ENCODE assay signal across 9 cellular contexts in the genomic region with DNA sequence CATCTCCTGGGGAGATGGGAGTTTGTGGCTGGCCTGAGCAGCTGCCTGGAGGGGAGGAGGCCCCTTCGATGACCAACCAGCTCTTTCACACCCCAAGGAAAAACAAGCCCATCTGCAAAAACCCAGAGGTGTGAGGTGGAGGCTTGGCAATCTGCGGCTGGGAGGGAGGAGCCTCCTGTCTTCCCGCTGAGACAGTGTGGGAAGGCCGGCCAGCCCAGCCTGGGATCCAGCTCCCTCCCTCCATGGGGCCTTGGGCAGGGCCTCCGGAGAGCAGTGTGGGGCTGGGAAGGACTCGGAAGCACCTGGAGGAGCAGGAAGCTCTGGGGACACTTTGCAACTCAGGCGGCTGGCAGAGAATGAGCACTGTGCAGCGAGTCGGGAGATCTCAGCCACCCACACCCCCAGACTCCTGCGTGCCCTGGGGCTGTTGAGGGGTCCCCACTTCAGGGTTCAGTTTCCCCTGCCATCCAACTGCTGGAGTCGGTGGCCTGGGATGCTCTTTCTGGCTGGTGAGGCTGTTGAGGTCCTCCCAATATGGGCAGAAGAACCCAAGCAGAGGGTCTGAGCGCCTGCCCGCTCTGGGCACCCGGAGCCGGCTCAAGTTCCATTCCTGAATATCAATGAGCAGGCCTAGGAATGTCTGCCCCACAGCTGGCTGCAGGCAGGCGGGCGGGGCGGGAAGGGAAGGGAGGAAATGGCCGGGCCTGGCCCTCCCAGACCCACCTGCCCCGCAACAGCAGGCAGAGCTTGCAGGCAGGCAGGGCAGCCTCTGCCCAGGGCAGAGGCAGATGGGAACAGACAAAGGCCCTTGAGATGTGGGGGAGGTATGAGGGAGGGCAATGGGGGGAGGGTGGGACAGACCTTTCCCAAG.
DNase-seq lines count a peak whose midpoint lies in the region; ATAC-seq and TF ChIP-seq lines count a peak whose summit lies in the region.
"Had no signal": no experiment of that assay in that cellular context is flagged by ENCODE, and none has a peak within 500 bp of the region (broad histone marks: within the 10 kb centered on the region; RNA-seq: fewer than 3 reads in every experiment).

No MANE protein-coding gene starts in this region.

- no peaks in the 10 kb centered on the region for H3K4me1 Mint-ChIP-seq in activated naive CD4-positive, alpha-beta T cell treated with anti-CD3 and anti-CD28 coated beads for 36 hours (ENCODE audit: low read depth)
- no peaks in the 10 kb centered on the region for H3K4me1 Mint-ChIP-seq in immature natural killer cell
- peaks cover 0 to 4% (median 0%) of the 10 kb centered on the region in 4 donors for H3K4me1 Mint-ChIP-seq in naive thymus-derived CD8-positive, alpha-beta T cell
- H3K4me1 Mint-ChIP-seq: natural killer cell had no signal

- ATAC-seq in naive thymus-derived CD8-positive, alpha-beta T cell, result no peak
- ATAC-seq: natural killer cell had no signal

- no peak overlapping the region for H3K4me3 ChIP-seq in ACC112 (ENCODE audit: low read depth, low read length)
- H3K4me3 ChIP-seq in epithelial cell of esophagus (ENCODE audit: low read length), result no peak overlapping the region
- no peak overlapping the region for H3K4me3 ChIP-seq in mesodermal cell (ENCODE audit: extremely low read depth, insufficient read depth, low read length, poor library complexity, severe bottlenecking)

- H3K4me1 ChIP-seq in ACC112 (ENCODE audit: control insufficient read depth, insufficient read depth, low read length, unreplicated experiment) (peaks cover 26% of the 10 kb centered on the region), mesodermal cell (ENCODE audit: control insufficient read depth, insufficient read depth, low read length, poor library complexity, severe bottlenecking) (peaks cover 45% of the 10 kb centered on the region)

- H3K4me3 Mint-ChIP-seq in activated naive CD4-positive, alpha-beta T cell treated with anti-CD3 and anti-CD28 coated beads for 36 hours, result no peak overlapping the region
- H3K4me3 Mint-ChIP-seq in immature natural killer cell, result no peak overlapping the region
- H3K4me3 Mint-ChIP-seq in naive thymus-derived CD8-positive, alpha-beta T cell, result no peak overlapping the region
- H3K4me3 Mint-ChIP-seq: natural killer cell had no signal

- H3K36me3 Mint-ChIP-seq in activated naive CD4-positive, alpha-beta T cell treated with anti-CD3 and anti-CD28 coated beads for 36 hours (ENCODE audit: low read depth), result no peaks in the 10 kb centered on the region
- H3K36me3 Mint-ChIP-seq in immature natural killer cell, result no peaks in the 10 kb centered on the region
- H3K36me3 Mint-ChIP-seq in naive thymus-derived CD8-positive, alpha-beta T cell, result no peaks in the 10 kb centered on the region
- H3K36me3 Mint-ChIP-seq: natural killer cell had no signal

- intact Hi-C loops in activated naive CD4-positive, alpha-beta T cell treated with anti-CD3 and anti-CD28 coated beads for 36 hours (cut with micrococcal nuclease), result no loop called here

- TF ChIP-seq CTCF in epithelial cell of esophagus (IDR thresholded peaks at IDR 0.05; ENCODE audit: insufficient read depth, low read depth, low read length, missing control alignments), result no peak

- H3K27me3 ChIP-seq in ACC112 (ENCODE audit: insufficient read depth, low read length), result no peaks in the 10 kb centered on the region

- no peak overlapping the region for H2AFZ ChIP-seq in ACC112 (ENCODE audit: low read length, unreplicated experiment)

- peaks cover 13% of the 10 kb centered on the region for H3K27me3 Mint-ChIP-seq in activated naive CD4-positive, alpha-beta T cell treated with anti-CD3 and anti-CD28 coated beads for 36 hours (ENCODE audit: low read depth)
- peaks cover 0 to 10% (median 1%) of the 10 kb centered on the region in 3 donors for H3K27me3 Mint-ChIP-seq in immature natural killer cell (ENCODE audit: low read depth in 3 of 3)
- peaks cover 4 to 34% (median 13%) of the 10 kb centered on the region in 5 donors for H3K27me3 Mint-ChIP-seq in naive thymus-derived CD8-positive, alpha-beta T cell

- POLR2A ChIA-PET in naive thymus-derived CD8-positive, alpha-beta T cell (lab: Charles Lee), result interaction anchor here (0.6 kb wide), 1 partner anchor 9 kb away, joined by 3 read pairs; no protein-coding TSS in a partner anchor

- H3K36me3 ChIP-seq in ACC112 (ENCODE audit: insufficient read depth, low read length), result no peaks in the 10 kb centered on the region
- H3K36me3 ChIP-seq in mesodermal cell (ENCODE audit: control insufficient read depth, insufficient read depth, low read length), result no peaks in the 10 kb centered on the region

- H3K9me3 ChIP-seq in mesodermal cell (ENCODE audit: control insufficient read depth, low read length), result no peaks in the 10 kb centered on the region

- H3K27ac Mint-ChIP-seq in activated naive CD4-positive, alpha-beta T cell treated with anti-CD3 and anti-CD28 coated beads for 36 hours, result no peak overlapping the region
- H3K27ac Mint-ChIP-seq in immature natural killer cell, result no peak overlapping the region
- H3K27ac Mint-ChIP-seq in naive thymus-derived CD8-positive, alpha-beta T cell, result no peak overlapping the region
- H3K27ac Mint-ChIP-seq: natural killer cell had no signal

- no peaks in the 10 kb centered on the region for H3K79me2 ChIP-seq in ACC112 (ENCODE audit: control insufficient read depth, insufficient read depth, low read length, unreplicated experiment)

- no peaks in the 10 kb centered on the region for H3K9me3 Mint-ChIP-seq in activated naive CD4-positive, alpha-beta T cell treated with anti-CD3 and anti-CD28 coated beads for 36 hours
- H3K9me3 Mint-ChIP-seq in immature natural killer cell, result no peaks in the 10 kb centered on the region
- H3K9me3 Mint-ChIP-seq in naive thymus-derived CD8-positive, alpha-beta T cell, result no peaks in the 10 kb centered on the region
- H3K9me3 Mint-ChIP-seq: natural killer cell had no signal

- WGBS in mesodermal cell (ENCODE audit: insufficient coverage in 2 of 2), 2 experiments, result 8 to 13% methylated on average over 10 to 12 of the region's 20 CpGs

- CTCF ChIA-PET in activated naive CD4-positive, alpha-beta T cell treated with anti-CD3 and anti-CD28 coated beads for 36 hours (lab: Charles Lee), result no interaction called here

- H3K27ac ChIP-seq in ACC112 (ENCODE audit: low read depth, low read length) (peak overlapping the region; percentile 74), mesodermal cell (ENCODE audit: low read depth, low read length, severe bottlenecking) (peak overlapping the region; percentile 95)

- DNase-seq in NCI-H524 (lab: John Stamatoyannopoulos, UW), result peak; percentile 52 to 84
- peak; percentile 36 for DNase-seq in epithelial cell of esophagus (ENCODE audit: low read depth)
- DNase-seq in activated naive CD4-positive, alpha-beta T cell treated with anti-CD3 and anti-CD28 coated beads, Interleukin-2, amount 50 U/mL, for 16 hours, result no peak
- DNase-seq in activated naive CD4-positive, alpha-beta T cell treated with anti-CD3 and anti-CD28 coated beads for 36 hours, result no peak
- DNase-seq in immature natural killer cell, result no peak
- DNase-seq in naive thymus-derived CD8-positive, alpha-beta T cell, result no peak
- DNase-seq: natural killer cell had no signal

Comparison
In these comparisons a context has a peak if more than half of its experiments do, and no peak if none do; other contexts are left out.
1. DNase-seq: peak in NCI-H524 (2 of 2) and epithelial cell of esophagus (single experiment); none in activated naive CD4-positive, alpha-beta T cell treated with anti-CD3 and anti-CD28 coated beads, Interleukin-2, amount 50 U/mL, for 16 hours (single experiment), activated naive CD4-positive, alpha-beta T cell treated with anti-CD3 and anti-CD28 coated beads for 36 hours (single experiment), immature natural killer cell (0 of 3) and naive thymus-derived CD8-positive, alpha-beta T cell (0 of 10).